In the genomic region with DNA sequence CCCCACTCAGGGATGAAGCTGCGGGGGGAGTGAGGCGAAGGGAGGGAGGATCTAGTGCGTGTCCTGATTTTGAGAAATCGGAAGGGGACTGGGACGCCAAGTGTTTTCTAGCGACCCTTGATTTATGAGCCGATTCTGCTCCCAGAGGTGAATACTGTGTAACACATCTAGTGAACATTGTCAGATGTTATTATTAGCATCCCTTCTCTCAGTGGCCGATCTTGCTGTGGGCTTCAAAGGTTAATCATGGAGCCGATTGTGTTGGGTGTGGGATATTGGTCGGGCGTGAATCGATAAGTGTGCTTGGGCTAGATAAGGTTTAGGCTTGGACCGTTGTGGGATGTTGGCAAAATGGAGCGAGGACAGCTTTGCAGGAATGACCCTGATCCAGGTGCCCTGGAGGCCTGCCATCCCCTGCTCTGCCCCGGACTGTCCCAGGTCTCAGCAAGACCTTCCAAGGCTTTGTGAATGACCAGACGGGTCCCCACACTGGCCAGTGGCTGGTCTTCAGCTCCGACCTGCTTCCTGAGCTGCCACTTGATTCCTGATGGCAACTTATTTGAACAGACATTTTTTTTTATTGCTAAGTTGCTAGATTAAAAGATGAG, we compare ENCODE assay signal across 14 cellular contexts. TPM values are rescaled to one million over a fixed set of nuclear protein-coding genes. Genes with fewer than 3 reads are reported as not detected.
DNase-seq lines count a peak whose midpoint lies in the region; ATAC-seq and TF ChIP-seq lines count a peak whose summit lies in the region.
"Had no signal": no experiment of that assay in that cellular context is flagged by ENCODE, and none has a peak within 500 bp of the region (broad histone marks: within the 10 kb centered on the region; RNA-seq: fewer than 3 reads in every experiment).

No MANE protein-coding gene starts in this region.

- H3K27ac ChIP-seq in HUES6 (ENCODE audit: low read depth, low read length) (no peak overlapping the region), coronary artery (no peak overlapping the region), neural progenitor cell (no peak overlapping the region), testis (no peak overlapping the region)
- H3K27ac ChIP-seq: suprapubic skin had no signal

- H3K36me3 Mint-ChIP-seq in neural progenitor cell: no peaks in the 10 kb centered on the region
- H3K36me3 Mint-ChIP-seq: activated CD4-positive, alpha-beta memory T cell treated with anti-CD3 and anti-CD28 coated beads for 36 hours had no signal

- H3K4me3 ChIP-seq in HUES6 (ENCODE audit: low read depth, low read length): peak overlapping the region; percentile 59
- H3K4me3 ChIP-seq in coronary artery: peak overlapping the region; percentile 58
- peak overlapping the region; percentile 57 for H3K4me3 ChIP-seq in neural progenitor cell
- no peak overlapping the region for H3K4me3 ChIP-seq in testis

- ATAC-seq in HG02885 (IDR thresholded peaks at IDR 0.05; ENCODE audit: poor library complexity, unreplicated experiment) (no peak), HG02938 (IDR thresholded peaks at IDR 0.05; ENCODE audit: unreplicated experiment) (no peak)

- peak overlapping the region; percentile 87 for H3K4me3 Mint-ChIP-seq in neural progenitor cell
- H3K4me3 Mint-ChIP-seq: activated CD4-positive, alpha-beta memory T cell treated with anti-CD3 and anti-CD28 coated beads for 36 hours; dendritic cell treated with granulocyte-macrophage colony-stimulating factor and Interleukin-4, amounts not matched to agents 40 ng/mL and 50 ng/mL, for 4 days had no signal

- peak; percentile 6 for TF ChIP-seq CTCF in coronary artery (IDR thresholded peaks at IDR 0.05)
- peak; percentile 2 for TF ChIP-seq CTCF in neural progenitor cell (IDR thresholded peaks at IDR 0.05)
- no peak for TF ChIP-seq CTCF in testis (IDR thresholded peaks at IDR 0.05)

- no peak overlapping the region for H3K27ac Mint-ChIP-seq in neural progenitor cell
- H3K27ac Mint-ChIP-seq: activated CD4-positive, alpha-beta memory T cell treated with anti-CD3 and anti-CD28 coated beads for 36 hours; dendritic cell treated with granulocyte-macrophage colony-stimulating factor and Interleukin-4, amounts not matched to agents 40 ng/mL and 50 ng/mL, for 4 days had no signal

- H3K27me3 ChIP-seq in HUES6 (ENCODE audit: control insufficient read depth, insufficient read depth, low read length): peaks cover 72% of the 10 kb centered on the region
- peaks cover 89% of the 10 kb centered on the region for H3K27me3 ChIP-seq in neural progenitor cell
- H3K27me3 ChIP-seq in testis: no peaks in the 10 kb centered on the region

- no peaks in the 10 kb centered on the region for H3K9me3 Mint-ChIP-seq in neural progenitor cell
- H3K9me3 Mint-ChIP-seq: activated CD4-positive, alpha-beta memory T cell treated with anti-CD3 and anti-CD28 coated beads for 36 hours; dendritic cell treated with granulocyte-macrophage colony-stimulating factor and Interleukin-4, amounts not matched to agents 40 ng/mL and 50 ng/mL, for 4 days had no signal

- peaks cover 57% of the 10 kb centered on the region for H3K4me1 Mint-ChIP-seq in neural progenitor cell

- H3K27me3 Mint-ChIP-seq in neural progenitor cell (ENCODE audit: insufficient read depth, low read depth): peaks cover 20% of the 10 kb centered on the region

- intact Hi-C loops in testis (cut with DNase I; ENCODE audit: low total_unique reads): no loop called here

- no peak overlapping the region for H3K9ac ChIP-seq in HUES6 (ENCODE audit: low read length)
- no peak overlapping the region for H3K9ac ChIP-seq in neural progenitor cell

- H3K4me2 ChIP-seq in neural progenitor cell: peak overlapping the region; percentile 95

- H3F3A ChIP-seq in neural progenitor cell (ENCODE audit: low read depth): peaks cover 31% of the 10 kb centered on the region

- H2AFZ ChIP-seq in neural progenitor cell (replicated peaks): no peak overlapping the region

- H3K4me1 ChIP-seq in HUES6 (ENCODE audit: control insufficient read depth, insufficient read depth, low read length) (peaks cover 55% of the 10 kb centered on the region), neural progenitor cell (peaks cover 25% of the 10 kb centered on the region), testis (no peaks in the 10 kb centered on the region)

- no peaks in the 10 kb centered on the region for H3K9me3 ChIP-seq in HUES6 (ENCODE audit: control insufficient read depth, insufficient read depth, low read depth, low read length)
- H3K9me3 ChIP-seq in neural progenitor cell (ENCODE audit: low read depth): no peaks in the 10 kb centered on the region
- H3K9me3 ChIP-seq in testis: no peaks in the 10 kb centered on the region
- H3K9me3 ChIP-seq: suprapubic skin had no signal

- no peaks in the 10 kb centered on the region for H3K79me2 ChIP-seq in neural progenitor cell (ENCODE audit: low read depth)

- WGBS in testis, 2 donors: 6 to 13% methylated on average over 17 of the region's 17 CpGs

- peaks cover 28% of the 10 kb centered on the region for H4K20me1 ChIP-seq in neural progenitor cell (ENCODE audit: low read depth)

- H3K36me3 ChIP-seq in HUES6 (ENCODE audit: control insufficient read depth, insufficient read depth, low read length) (no peaks in the 10 kb centered on the region), neural progenitor cell (no peaks in the 10 kb centered on the region), testis (ENCODE audit: low read depth, missing control alignments) (no peaks in the 10 kb centered on the region)
- H3K36me3 ChIP-seq: suprapubic skin had no signal

- TF ChIP-seq POLR2A in testis (IDR thresholded peaks at IDR 0.05): no peak

- DNase-seq in ELF-1 (ENCODE audit: low read depth, low spot score): peak; percentile 18
- DNase-seq in coronary artery (ENCODE audit: low spot score): no peak
- no peak for DNase-seq in neural progenitor cell (ENCODE audit: low spot score)
- no peak for DNase-seq in testis
- DNase-seq: activated naive CD4-positive, alpha-beta T cell treated with Interleukin-2 at 50 U/mL for 16 hours; GF-D8; NCI-H1048; NCI-H446 had no signal

RNA-seq across cellular contexts. Expression of a gene that starts 2.2 kb away (rescaled TPM):
- 0.19 and 0.21 TPM in 2 replicates for total RNA-seq in neural progenitor cell (ENCODE audit: low replicate concordance)
- total RNA-seq in testis: 1 to 10 TPM; 5.4 to 5.8 TPM
- polyA plus RNA-seq in testis (ENCODE audit: insufficient read depth, low read depth, low replicate concordance): 5.0 TPM
- total RNA-seq: activated CD4-positive, alpha-beta memory T cell treated with anti-CD3 and anti-CD28 coated beads for 36 hours had no signal

Comparison
In these comparisons a context has a peak if more than half of its experiments do, and no peak if none do; other contexts are left out.
1. H3K4me3 ChIP-seq: peak in HUES6 (single experiment), coronary artery (single experiment) and neural progenitor cell (single experiment); none in testis (0 of 2).
2. CTCF ChIP-seq: peak in coronary artery (single experiment) and neural progenitor cell (single experiment); none in testis (0 of 3).